In genomic region chr20:36835025-36835424, GRCh38 we compare ENCODE assay signal across 9 cellular contexts. TPM values are rescaled to one million over a fixed set of nuclear protein-coding genes. Genes with fewer than 3 reads are reported as not detected.
A peak's percentile ranks its signal among the peaks of the same experiment; 100 is the strongest.
DNase-seq lines count a peak whose midpoint lies in the region; ATAC-seq and TF ChIP-seq lines count a peak whose summit lies in the region.
"Had no signal": no experiment of that assay in that cellular context is flagged by ENCODE, and none has a peak within 500 bp of the region (broad histone marks: within the 10 kb centered on the region; RNA-seq: fewer than 3 reads in every experiment).

No MANE protein-coding gene starts in this region.

- H3K9ac ChIP-seq in iPS-20b (ENCODE audit: low read depth, low read length) (peak overlapping the region; percentile 82; the same call in 1 of the 2 replicates), stomach smooth muscle (ENCODE audit: low read length in 2 of 2) (peak overlapping the region in 1 of 2 donors; percentile 72)

- TF ChIP-seq CTCF in activated CD8-positive, alpha-beta T cell treated with anti-CD3 and anti-CD28 coated beads for 36 hours (IDR thresholded peaks at IDR 0.05): no peak

- POLR2A ChIA-PET in activated CD8-positive, alpha-beta T cell treated with anti-CD3 and anti-CD28 coated beads for 36 hours (lab: Charles Lee): interaction anchor here (1.2 kb wide), 1 partner anchor 28 kb away, joined by 4 read pairs; a partner anchor contains a TSS

- no peaks in the 10 kb centered on the region for H3K36me3 Mint-ChIP-seq in T-helper 1 cell treated with Interleukin-12 subunit alpha and Interleukin-12 subunit beta and Interleukin-4 antibody, amounts not matched to agents 30 μg/mL and 1 μg/mL, for 36 hours (ENCODE audit: low read depth)
- no peaks in the 10 kb centered on the region for H3K36me3 Mint-ChIP-seq in activated CD8-positive, alpha-beta T cell treated with anti-CD3 and anti-CD28 coated beads for 36 hours (ENCODE audit: low read depth)

- H3K27ac Mint-ChIP-seq in T-helper 1 cell treated with Interleukin-12 subunit alpha and Interleukin-12 subunit beta and Interleukin-4 antibody, amounts not matched to agents 30 μg/mL and 1 μg/mL, for 36 hours: peak overlapping the region; percentile 68
- H3K27ac Mint-ChIP-seq in activated CD8-positive, alpha-beta T cell treated with anti-CD3 and anti-CD28 coated beads for 36 hours: peak overlapping the region; percentile 88

- H3K27me3 Mint-ChIP-seq in T-helper 1 cell treated with Interleukin-12 subunit alpha and Interleukin-12 subunit beta and Interleukin-4 antibody, amounts not matched to agents 30 μg/mL and 1 μg/mL, for 36 hours (ENCODE audit: low read depth): no peaks in the 10 kb centered on the region
- no peaks in the 10 kb centered on the region for H3K27me3 Mint-ChIP-seq in activated CD8-positive, alpha-beta T cell treated with anti-CD3 and anti-CD28 coated beads for 36 hours

- peak overlapping the region; percentile 82 for H3K27ac ChIP-seq in iPS-20b (ENCODE audit: low read length)
- H3K27ac ChIP-seq in stomach smooth muscle (ENCODE audit: low read length): peak overlapping the region; percentile 88

- H3K27me3 ChIP-seq in iPS-20b (ENCODE audit: insufficient read depth, low read length) (no peaks in the 10 kb centered on the region), stomach smooth muscle (ENCODE audit: control insufficient read depth in 1 of 2, insufficient read depth in 2 of 2, low read length in 2 of 2) (no peaks in the 10 kb centered on the region)

- H3K9me3 ChIP-seq in iPS-20b (ENCODE audit: insufficient read depth, low read depth, low read length) (no peaks in the 10 kb centered on the region), stomach smooth muscle (ENCODE audit: control insufficient read depth in 2 of 2, low read length in 2 of 2) (no peaks in the 10 kb centered on the region)

- no peak for ATAC-seq in activated CD8-positive, alpha-beta T cell treated with anti-CD3 and anti-CD28 coated beads for 36 hours
- no peak for ATAC-seq in HG03469 (IDR thresholded peaks at IDR 0.05; ENCODE audit: unreplicated experiment)

- H3K9me3 Mint-ChIP-seq in T-helper 1 cell treated with Interleukin-12 subunit alpha and Interleukin-12 subunit beta and Interleukin-4 antibody, amounts not matched to agents 30 μg/mL and 1 μg/mL, for 36 hours: no peaks in the 10 kb centered on the region
- H3K9me3 Mint-ChIP-seq in activated CD8-positive, alpha-beta T cell treated with anti-CD3 and anti-CD28 coated beads for 36 hours: no peaks in the 10 kb centered on the region
- H3K9me3 Mint-ChIP-seq: nephron progenitor cell had no signal

- peaks cover 18% of the 10 kb centered on the region for H3K4me1 Mint-ChIP-seq in T-helper 1 cell treated with Interleukin-12 subunit alpha and Interleukin-12 subunit beta and Interleukin-4 antibody, amounts not matched to agents 30 μg/mL and 1 μg/mL, for 36 hours (ENCODE audit: low read depth)
- H3K4me1 Mint-ChIP-seq in activated CD8-positive, alpha-beta T cell treated with anti-CD3 and anti-CD28 coated beads for 36 hours (ENCODE audit: low read depth): peaks cover 12% of the 10 kb centered on the region

- H3K4me3 Mint-ChIP-seq in T-helper 1 cell treated with Interleukin-12 subunit alpha and Interleukin-12 subunit beta and Interleukin-4 antibody, amounts not matched to agents 30 μg/mL and 1 μg/mL, for 36 hours: peak overlapping the region; percentile 87
- peak overlapping the region; percentile 75 for H3K4me3 Mint-ChIP-seq in activated CD8-positive, alpha-beta T cell treated with anti-CD3 and anti-CD28 coated beads for 36 hours

- intact Hi-C loops in activated CD8-positive, alpha-beta T cell treated with anti-CD3 and anti-CD28 coated beads for 36 hours (cut with micrococcal nuclease): no loop called here

- DNase-seq in T-helper 1 cell: no peak
- DNase-seq in activated CD8-positive, alpha-beta T cell treated with anti-CD3 and anti-CD28 coated beads for 36 hours: no peak
- DNase-seq in NCI-H2029 treated with DMSO at 0.1 percent for 48 hours (lab: John Stamatoyannopoulos, UW): no peak
- no peak for DNase-seq in SIG-M5 treated with dmso at 0.1 percent for 504 hours (lab: John Stamatoyannopoulos, UW; ENCODE audit: unreplicated experiment)

- H3K36me3 ChIP-seq in iPS-20b (ENCODE audit: insufficient read depth, low read depth, low read length): peaks cover 24% of the 10 kb centered on the region
- peaks cover 0 to 12% of the 10 kb centered on the region in 2 donors for H3K36me3 ChIP-seq in stomach smooth muscle (ENCODE audit: control insufficient read depth in 2 of 2, insufficient read depth in 2 of 2, low read length in 2 of 2)

- H3K4me1 ChIP-seq in iPS-20b (ENCODE audit: insufficient read depth, low read length) (no peaks in the 10 kb centered on the region), stomach smooth muscle (ENCODE audit: control insufficient read depth, insufficient read depth, low read length) (peaks cover 62% of the 10 kb centered on the region)

- CTCF ChIA-PET in activated CD8-positive, alpha-beta T cell treated with anti-CD3 and anti-CD28 coated beads for 36 hours (lab: Charles Lee): interaction anchor here (0.6 to 3.4 kb wide), 14 partner anchors 11 to 222 kb away, joined by 3 to 16 read pairs (median 4); partner anchors contain the start of gene DSN1

- H3K4me3 ChIP-seq in iPS-20b (ENCODE audit: low read length) (no peak overlapping the region; the same call in 1 of the 2 replicates), stomach smooth muscle (ENCODE audit: low read length in 2 of 2) (peak overlapping the region in 1 of 2 donors; percentile 7)

RNA-seq across cellular contexts. Expression of gene TLDC2, which starts 40.9 kb away (rescaled TPM):
- total RNA-seq in activated CD8-positive, alpha-beta T cell treated with anti-CD3 and anti-CD28 coated beads for 36 hours: not detected
